In the genomic region with DNA sequence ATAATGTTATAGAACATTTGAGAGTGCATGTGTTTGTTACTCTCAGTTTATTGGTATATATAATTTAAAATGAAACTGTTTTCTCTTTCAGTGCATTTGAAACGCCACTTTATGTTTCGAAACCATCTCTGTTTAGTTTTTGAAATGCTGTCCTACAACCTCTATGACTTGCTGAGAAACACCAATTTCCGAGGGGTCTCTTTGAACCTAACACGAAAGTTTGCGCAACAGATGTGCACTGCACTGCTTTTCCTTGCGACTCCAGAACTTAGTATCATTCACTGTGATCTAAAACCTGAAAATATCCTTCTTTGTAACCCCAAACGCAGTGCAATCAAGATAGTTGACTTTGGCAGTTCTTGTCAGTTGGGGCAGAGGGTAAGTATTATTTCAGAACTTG, we compare ENCODE assay signal across 15 cellular contexts.
DNase-seq lines count a peak whose midpoint lies in the region; ATAC-seq, FAIRE-seq and TF ChIP-seq lines count a peak whose summit lies in the region.
"Had no signal": no experiment of that assay in that cellular context is flagged by ENCODE, and none has a peak within 500 bp of the region (broad histone marks: within the 10 kb centered on the region; RNA-seq: fewer than 3 reads in every experiment).

No MANE protein-coding gene starts in this region.

- ATAC-seq in activated T-cell treated with anti-CD3 and anti-CD28 coated beads, Interleukin-2, amount 50 U/mL, for 72 hours (replicated peaks in 1 of 2): no peak
- no peak for ATAC-seq in CD4-positive, alpha-beta T cell (ENCODE audit: poor library complexity)
- ATAC-seq in K562: no peak
- ATAC-seq in activated CD4-positive, alpha-beta T cell treated with anti-CD3 and anti-CD28 coated beads for 36 hours: no peak

- H3K4me3 Mint-ChIP-seq in activated T-cell treated with anti-CD3 and anti-CD28 coated beads, Interleukin-2, amount 50 U/mL, for 72 hours: no peak overlapping the region
- H3K4me3 Mint-ChIP-seq in CD4-positive, alpha-beta T cell: no peak overlapping the region
- H3K4me3 Mint-ChIP-seq in activated CD4-positive, alpha-beta T cell treated with anti-CD3 and anti-CD28 coated beads for 36 hours: no peak overlapping the region
- no peak overlapping the region for H3K4me3 Mint-ChIP-seq in nephron progenitor cell
- H3K4me3 Mint-ChIP-seq: H9 had no signal

- no peak for TF ChIP-seq RAD21 in K562 (CRISPR knock-in tag; conservative IDR thresholded peaks at IDR 0.05 in 1 of 2, IDR thresholded peaks at IDR 0.05 in 1 of 2)

- H3K9me1 ChIP-seq in K562 (ENCODE audit: control insufficient read depth, insufficient read depth, low read length): no peaks in the 10 kb centered on the region

- H3K27me3 ChIP-seq in CD4-positive, alpha-beta T cell (ENCODE audit: control insufficient read depth, insufficient read depth, low read length): no peaks in the 10 kb centered on the region
- H3K27me3 ChIP-seq in MM.1S (replicated peaks; ENCODE audit: insufficient read depth, low read length) (no peaks in the 10 kb centered on the region), K562 (ENCODE audit: control insufficient read depth in 2 of 2, insufficient read depth in 2 of 2, low read length in 2 of 2) (no peaks in the 10 kb centered on the region)
- H3K27me3 ChIP-seq: BLaER1 had no signal

- H3K4me2 ChIP-seq in MM.1S (ENCODE audit: low read depth, low read length): peak overlapping the region; percentile 36; the same call in 1 of the 2 replicates
- H3K4me2 ChIP-seq in K562 (ENCODE audit: insufficient read depth, low read length): no peak overlapping the region
- H3K4me2 ChIP-seq: BLaER1 had no signal

- no peaks in the 10 kb centered on the region for H3K9me3 Mint-ChIP-seq in activated T-cell treated with anti-CD3 and anti-CD28 coated beads, Interleukin-2, amount 50 U/mL, for 72 hours
- no peaks in the 10 kb centered on the region for H3K9me3 Mint-ChIP-seq in CD4-positive, alpha-beta T cell
- H3K9me3 Mint-ChIP-seq in activated CD4-positive, alpha-beta T cell treated with anti-CD3 and anti-CD28 coated beads for 36 hours (ENCODE audit: low read depth): no peaks in the 10 kb centered on the region
- H3K9me3 Mint-ChIP-seq in nephron progenitor cell: no peaks in the 10 kb centered on the region
- H3K9me3 Mint-ChIP-seq: H9 had no signal

- BruUV-seq in K562 (replicated peaks; lab: Mats Ljungman, UMichigan): no TSS peak

- TF ChIP-seq POLR2A in K562 (conservative IDR thresholded peaks at IDR 0.05): no peak

- H4K20me1 ChIP-seq in MM.1S (ENCODE audit: insufficient read depth, low read length): no peaks in the 10 kb centered on the region
- H4K20me1 ChIP-seq in K562 (replicated peaks; ENCODE audit: control insufficient read depth, insufficient read depth, low read length): no peaks in the 10 kb centered on the region

- H3K27ac ChIP-seq in CD4-positive, alpha-beta T cell (ENCODE audit: low read depth, low read length): peak overlapping the region; percentile 6
- H3K27ac ChIP-seq in MM.1S (ENCODE audit: low read length): peak overlapping the region; percentile 2; the same call in 1 of the 2 replicates
- no peak overlapping the region for H3K27ac ChIP-seq in K562 (ENCODE audit: extremely low read depth, low read depth, low read length)
- H3K27ac ChIP-seq: BLaER1, GM23248 had no signal

- H3K27ac Mint-ChIP-seq in activated T-cell treated with anti-CD3 and anti-CD28 coated beads, Interleukin-2, amount 50 U/mL, for 72 hours: peak overlapping the region; percentile 57
- H3K27ac Mint-ChIP-seq in CD4-positive, alpha-beta T cell: peak overlapping the region; percentile 31
- no peak overlapping the region for H3K27ac Mint-ChIP-seq in activated CD4-positive, alpha-beta T cell treated with anti-CD3 and anti-CD28 coated beads for 36 hours
- no peak overlapping the region for H3K27ac Mint-ChIP-seq in nephron progenitor cell

- H3K4me1 ChIP-seq in MM.1S (ENCODE audit: low read length) (no peaks in the 10 kb centered on the region), K562 (replicated peaks in 1 of 2; ENCODE audit: control insufficient read depth in 2 of 2, insufficient read depth in 2 of 2, low read length in 2 of 2) (no peaks in the 10 kb centered on the region)
- H3K4me1 ChIP-seq: BLaER1 had no signal

- TF ChIP-seq CTCF in CD4-positive, alpha-beta T cell (IDR thresholded peaks at IDR 0.05): no peak
- no peak for TF ChIP-seq CTCF in MM.1S (IDR thresholded peaks at IDR 0.05; ENCODE audit: low read length)
- no peak for TF ChIP-seq CTCF in K562 (IDR thresholded peaks at IDR 0.05 in 2 of 3, conservative IDR thresholded peaks at IDR 0.05 in 1 of 3; ENCODE audit: insufficient read depth in 2 of 3, low read depth in 1 of 3, low read length in 3 of 3)
- no peak for TF ChIP-seq CTCF in nephron progenitor cell (IDR thresholded peaks at IDR 0.05)

- FAIRE-seq in K562 (lab: Jason Lieb, UNC): no peak
- FAIRE-seq: GM18507, HTR-8/SVneo had no signal

- no peak for DNase-seq in activated T-cell treated with anti-CD3 and anti-CD28 coated beads, Interleukin-2, amount 50 U/mL, for 72 hours
- no peak for DNase-seq in activated T-cell treated with anti-CD3 and anti-CD28 coated beads, Interleukin-2, amount 50 U/mL, for 1 hour
- no peak for DNase-seq in CD4-positive, alpha-beta T cell
- DNase-seq in MM.1S (no peak), K562 (ENCODE audit: extremely low read depth in 1 of 4, low spot score in 3 of 4) (no peak), nephron progenitor cell (no peak)
- DNase-seq in activated CD4-positive, alpha-beta T cell treated with anti-CD3 and anti-CD28 coated beads for 36 hours: no peak
- no peak for DNase-seq in stimulated activated CD4-positive, alpha-beta T cell treated with anti-CD3 and anti-CD28 coated beads, Interleukin-12 subunit alpha, Interleukin-12 subunit beta, amount 100 ng/mL, for 4 hours
- DNase-seq: 8988T, AML-193, GM23248, H9 had no signal

- no peak for TF ChIP-seq EP300 in K562 (IDR thresholded peaks at IDR 0.05; ENCODE audit: low read length)

- 91% methylated on average over 7 of the region's 7 CpGs for WGBS in K562 (ENCODE audit: insufficient coverage, low coverage, missing lambda C conversion rate)

- no peaks in the 10 kb centered on the region for H3K9me2 ChIP-seq in MM.1S (replicated peaks; ENCODE audit: insufficient read depth, low read length)

- peaks cover 8% of the 10 kb centered on the region for H3K36me3 ChIP-seq in MM.1S (replicated peaks; ENCODE audit: insufficient read depth, low read length)
- H3K36me3 ChIP-seq in K562 (ENCODE audit: control insufficient read depth, insufficient read depth, low read length): peaks cover 89% of the 10 kb centered on the region

- CTCF ChIA-PET in CD4-positive, alpha-beta T cell (lab: Charles Lee): no interaction called here
- CTCF ChIA-PET in K562 (lab: Yijun Ruan, JAX; ENCODE audit: low intra/inter-chr PET ratio): interaction anchor here (0.6 kb wide), 1 partner anchor 69 kb away, joined by 4 read pairs; no protein-coding TSS in a partner anchor
- CTCF ChIA-PET in activated CD4-positive, alpha-beta T cell treated with anti-CD3 and anti-CD28 coated beads for 36 hours (lab: Charles Lee): no interaction called here

- H3K79me2 ChIP-seq in MM.1S (ENCODE audit: low read length) (0 out of 2 replicates have a peak, but pooled peaks cover 12% of the 10 kb centered on the region), K562 (ENCODE audit: control insufficient read depth, insufficient read depth, low read length) (no peaks in the 10 kb centered on the region; the same call in 2 of the 3 replicates)

- peaks cover 9 to 10% of the 10 kb centered on the region in 2 donors for H3K36me3 Mint-ChIP-seq in activated T-cell treated with anti-CD3 and anti-CD28 coated beads, Interleukin-2, amount 50 U/mL, for 72 hours (ENCODE audit: insufficient read depth in 2 of 2)
- H3K36me3 Mint-ChIP-seq in CD4-positive, alpha-beta T cell (ENCODE audit: low read depth): peaks cover 88% of the 10 kb centered on the region
- peaks cover 32% of the 10 kb centered on the region for H3K36me3 Mint-ChIP-seq in activated CD4-positive, alpha-beta T cell treated with anti-CD3 and anti-CD28 coated beads for 36 hours (ENCODE audit: low read depth)
- peaks cover 57% of the 10 kb centered on the region for H3K36me3 Mint-ChIP-seq in nephron progenitor cell (ENCODE audit: low read depth)

- H3K4me1 Mint-ChIP-seq in activated T-cell treated with anti-CD3 and anti-CD28 coated beads, Interleukin-2, amount 50 U/mL, for 72 hours (ENCODE audit: low read depth): peaks cover 13% of the 10 kb centered on the region
- H3K4me1 Mint-ChIP-seq in CD4-positive, alpha-beta T cell (ENCODE audit: low read depth): peaks cover 37% of the 10 kb centered on the region
- H3K4me1 Mint-ChIP-seq in activated CD4-positive, alpha-beta T cell treated with anti-CD3 and anti-CD28 coated beads for 36 hours: peaks cover 5% of the 10 kb centered on the region
- H3K4me1 Mint-ChIP-seq in nephron progenitor cell: no peaks in the 10 kb centered on the region

- POLR2A ChIA-PET in CD4-positive, alpha-beta T cell (lab: Charles Lee): interaction anchor here (0.7 to 0.9 kb wide), 2 partner anchors 10 to 32 kb away, joined by 3 read pairs; no protein-coding TSS in a partner anchor
- POLR2A ChIA-PET in K562 (lab: Yijun Ruan, JAX): no interaction called here
- POLR2A ChIA-PET in activated CD4-positive, alpha-beta T cell treated with anti-CD3 and anti-CD28 coated beads for 36 hours (lab: Charles Lee): no interaction called here

- H3K27me3 Mint-ChIP-seq in activated T-cell treated with anti-CD3 and anti-CD28 coated beads, Interleukin-2, amount 50 U/mL, for 72 hours (ENCODE audit: low read depth): no peaks in the 10 kb centered on the region
- H3K27me3 Mint-ChIP-seq in CD4-positive, alpha-beta T cell: no peaks in the 10 kb centered on the region
- no peaks in the 10 kb centered on the region for H3K27me3 Mint-ChIP-seq in activated CD4-positive, alpha-beta T cell treated with anti-CD3 and anti-CD28 coated beads for 36 hours
- H3K27me3 Mint-ChIP-seq in nephron progenitor cell (ENCODE audit: low read depth, poor library complexity): no peaks in the 10 kb centered on the region

- H2AFZ ChIP-seq in MM.1S (ENCODE audit: low read length) (no peak overlapping the region), K562 (ENCODE audit: low read depth, low read length) (no peak overlapping the region)
- H2AFZ ChIP-seq: GM23248 had no signal

- H3F3A ChIP-seq in MM.1S (ENCODE audit: insufficient read depth, low read length): no peaks in the 10 kb centered on the region

- in situ Hi-C loops in K562 (cut with MboI): no loop called here

- no peaks in the 10 kb centered on the region for H3K9me3 ChIP-seq in CD4-positive, alpha-beta T cell (ENCODE audit: control insufficient read depth, low read length)
- no peaks in the 10 kb centered on the region for H3K9me3 ChIP-seq in MM.1S (replicated peaks; ENCODE audit: insufficient read depth, low read length)
- no peaks in the 10 kb centered on the region for H3K9me3 ChIP-seq in K562 (replicated peaks; ENCODE audit: control insufficient read depth, insufficient read depth, low read depth, low read length)
- H3K9me3 ChIP-seq: BLaER1 had no signal

- peak overlapping the region; percentile 35 for H3K4me3 ChIP-seq in MM.1S (ENCODE audit: low read length)
- H3K4me3 ChIP-seq in K562: no peak overlapping the region
- H3K4me3 ChIP-seq: BLaER1, GM23248 had no signal

- H3K9ac ChIP-seq in MM.1S (ENCODE audit: low read length) (no peak overlapping the region), K562 (ENCODE audit: insufficient read depth in 1 of 2, low read depth in 2 of 2, low read length in 2 of 2) (no peak overlapping the region)
- H3K9ac ChIP-seq: BLaER1, GM23248 had no signal

- intact Hi-C loops in CD4-positive, alpha-beta T cell (cut with DNase I, micrococcal nuclease): no loop called here
- intact Hi-C loops in K562 (cut with micrococcal nuclease): no loop called here
- intact Hi-C loops in activated CD4-positive, alpha-beta T cell treated with anti-CD3 and anti-CD28 coated beads for 36 hours (cut with DNase I, micrococcal nuclease): no loop called here

Comparison
In these comparisons a context has a peak if more than half of its experiments do, and no peak if none do; other contexts are left out.
1. H3K27ac Mint-ChIP-seq: peak in activated T-cell treated with anti-CD3 and anti-CD28 coated beads, Interleukin-2, amount 50 U/mL, for 72 hours (single experiment) and CD4-positive, alpha-beta T cell (single experiment); none in activated CD4-positive, alpha-beta T cell treated with anti-CD3 and anti-CD28 coated beads for 36 hours (single experiment) and nephron progenitor cell (single experiment).